23 cellular contexts compared by ENCODE assay signal in the genomic region with DNA sequence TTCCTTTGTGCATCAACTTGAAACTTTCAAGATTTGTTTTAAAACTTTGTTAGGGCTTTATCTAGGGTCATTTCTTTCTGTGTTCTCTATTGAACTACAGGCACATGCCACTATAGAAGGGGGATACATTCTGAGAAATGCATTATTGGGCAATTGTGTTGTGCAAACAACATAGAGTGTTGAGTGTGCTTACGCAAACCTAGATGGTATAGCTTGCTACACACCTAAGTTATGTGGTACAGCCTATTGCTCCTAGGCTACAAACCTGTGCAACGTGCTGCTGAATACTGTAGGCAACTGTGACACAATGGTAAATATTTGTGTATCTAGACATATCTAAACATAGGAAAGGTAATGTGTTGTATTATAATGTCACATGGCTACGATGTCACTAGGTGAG.
"Had no signal": no experiment of that assay in that cellular context is flagged by ENCODE, and none has a peak within 500 bp of the region (broad histone marks: within the 10 kb centered on the region; RNA-seq: fewer than 3 reads in every experiment).

No MANE protein-coding gene starts in this region.

- H3K9me3 ChIP-seq: body of pancreas, left lung, right atrium auricular region, tibial nerve had no signal

- H3K27me3 Mint-ChIP-seq: activated T-cell treated with anti-CD3 and anti-CD28 coated beads, Interleukin-2, amount 50 U/mL, for 24 hours had no signal

- ATAC-seq: activated CD8-positive, alpha-beta T cell treated with anti-CD3 and anti-CD28 coated beads for 36 hours; body of pancreas; left lung had no signal

- H3K27ac Mint-ChIP-seq: activated CD4-positive, alpha-beta T cell treated with anti-CD3 and anti-CD28 coated beads, Interleukin-2, amount 10 ng/mL, durations not matched to agents 24 days and 14 days; activated CD8-positive, alpha-beta T cell treated with anti-CD3 and anti-CD28 coated beads for 36 hours; activated naive CD8-positive, alpha-beta T cell treated with anti-CD3 and anti-CD28 coated beads, Interleukin-2, amount 10 ng/mL, durations not matched to agents 7 days and 5 days; activated T-cell treated with anti-CD3 and anti-CD28 coated beads, Interleukin-2, amount 50 U/mL, for 24 hours; activated T-helper 2 cell treated with anti-CD3 and anti-CD28 coated beads, Interferon-gamma antibody, Interleukin-2, Interleukin-4, amounts not matched to agents 10 μg/mL and 5 μg/mL and 100 μg/mL, durations not matched to agents 14 hours and 24 hours and 36 hours; endodermal cell; nephron progenitor cell; progenitor cell of endocrine pancreas had no signal

- H3K36me3 ChIP-seq: left lung, right atrium auricular region, tibial nerve had no signal

- FAIRE-seq: colon, urothelium cell line had no signal

- H3K4me3 ChIP-seq: body of pancreas, left lung, right atrium auricular region, tibial nerve had no signal

- H3K4me3 Mint-ChIP-seq: activated CD4-positive, alpha-beta T cell treated with anti-CD3 and anti-CD28 coated beads, Interleukin-2, amount 10 ng/mL, durations not matched to agents 24 days and 14 days; activated CD8-positive, alpha-beta T cell treated with anti-CD3 and anti-CD28 coated beads for 36 hours; activated naive CD8-positive, alpha-beta T cell treated with anti-CD3 and anti-CD28 coated beads, Interleukin-2, amount 10 ng/mL, durations not matched to agents 7 days and 5 days; activated T-cell treated with anti-CD3 and anti-CD28 coated beads, Interleukin-2, amount 50 U/mL, for 24 hours; endodermal cell; nephron progenitor cell had no signal

- H3K27ac ChIP-seq: right atrium auricular region had no signal

- H3K9me3 Mint-ChIP-seq: activated CD4-positive, alpha-beta T cell treated with anti-CD3 and anti-CD28 coated beads, Interleukin-2, amount 10 ng/mL, durations not matched to agents 24 days and 14 days; activated T-helper 2 cell treated with anti-CD3 and anti-CD28 coated beads, Interferon-gamma antibody, Interleukin-2, Interleukin-4, amounts not matched to agents 10 μg/mL and 5 μg/mL and 100 μg/mL, durations not matched to agents 14 hours and 24 hours and 36 hours; nephron progenitor cell had no signal

- DNase-seq: activated CD4-positive, alpha-beta T cell treated with anti-CD3 and anti-CD28 coated beads, Interleukin-2, amount 10 ng/mL, durations not matched to agents 24 days and 14 days; activated CD8-positive, alpha-beta T cell treated with anti-CD3 and anti-CD28 coated beads for 36 hours; activated naive CD4-positive, alpha-beta T cell treated with Interleukin-2 at 50 U/mL for 16 hours; activated naive CD8-positive, alpha-beta T cell treated with anti-CD3 and anti-CD28 coated beads, Interleukin-2, amount 10 ng/mL, durations not matched to agents 7 days and 5 days; activated T-cell treated with anti-CD3 and anti-CD28 coated beads, Interleukin-2, amount 50 U/mL, for 24 hours; amygdala; body of pancreas; foreskin melanocyte; hypothalamus; islet precursor cell; left lung; nephron progenitor cell; stimulated activated CD4-positive, alpha-beta T cell treated with anti-CD3 and anti-CD28 coated beads, Interleukin-12 subunit alpha, Interleukin-12 subunit beta, amount 100 ng/mL, for 4 hours; stimulated activated CD4-positive, alpha-beta T cell treated with anti-CD3 and anti-CD28 coated beads, Interleukin-1b, Interleukin-23, amount 100 ng/mL, for 48 hours; stimulated activated naive CD4-positive, alpha-beta T cell treated with Interleukin-2 at 50 U/mL for 16 hours; T1000 had no signal

- H3K27me3 ChIP-seq: body of pancreas, left lung, right atrium auricular region, tibial nerve had no signal
